ENCODE assay signal across 17 cellular contexts in the genomic region with DNA sequence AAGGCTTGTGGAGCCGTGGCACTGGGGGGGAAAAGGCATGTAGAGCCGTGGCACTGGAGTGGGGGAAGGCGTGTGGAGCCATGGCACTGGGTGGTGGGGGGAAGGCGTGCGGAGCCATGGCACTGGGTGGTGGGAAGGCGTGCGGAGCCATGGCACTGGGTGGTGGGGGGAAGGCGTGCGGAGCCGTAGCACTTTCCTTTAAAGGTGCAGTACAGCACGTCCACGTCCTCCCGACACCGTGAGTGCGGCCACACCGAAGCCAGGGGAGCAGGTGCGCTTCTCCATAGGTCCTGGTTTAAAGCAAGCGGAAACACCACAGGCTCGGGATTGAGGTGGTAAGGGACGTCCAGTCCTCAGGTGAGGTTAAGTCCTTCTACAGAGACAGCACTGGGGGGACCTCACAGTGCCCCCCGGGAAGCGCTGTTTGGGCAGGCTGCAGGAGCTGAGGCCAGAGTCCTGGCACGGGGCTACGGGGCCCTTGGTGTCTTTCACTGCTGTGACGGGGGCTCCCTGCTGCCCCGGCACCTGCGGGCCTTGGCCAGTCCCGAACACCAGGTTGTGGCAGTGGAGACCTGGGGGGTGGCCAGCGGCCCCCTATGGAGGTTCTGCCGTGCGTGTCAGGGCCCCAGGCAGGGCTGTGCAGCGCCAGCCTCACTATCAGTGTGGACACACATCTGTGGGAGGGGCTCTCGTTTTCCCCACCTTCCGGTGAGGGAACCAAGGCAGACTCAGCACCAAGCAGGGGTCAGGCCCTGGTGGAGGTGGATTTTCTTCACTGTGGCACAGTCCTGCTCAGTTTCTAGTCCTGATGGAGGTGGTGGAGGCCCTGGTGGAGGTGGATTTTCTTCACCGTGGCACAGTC.
DNase-seq lines count a peak whose midpoint lies in the region; ATAC-seq and TF ChIP-seq lines count a peak whose summit lies in the region.
"Had no signal": no experiment of that assay in that cellular context is flagged by ENCODE, and none has a peak within 500 bp of the region (broad histone marks: within the 10 kb centered on the region; RNA-seq: fewer than 3 reads in every experiment).

No MANE protein-coding gene starts in this region.

- H3K79me1 ChIP-seq in neuronal stem cell (ENCODE audit: low read depth, low read length), result peaks cover 2% of the 10 kb centered on the region

- ATAC-seq in natural killer cell treated with Interleukin-12 subunit alpha and Interleukin-12 subunit beta and Interleukin-15 and Interleukin-18, amount 100 ng/mL, for 72 hours, result peak; percentile 5 to 7
- ATAC-seq in natural killer cell, result no peak
- ATAC-seq in GM19324 (IDR thresholded peaks at IDR 0.05; ENCODE audit: low FRiP score, unreplicated experiment), result no peak
- ATAC-seq in GM23338, result no peak
- ATAC-seq: activated CD4-positive, alpha-beta T cell treated with anti-CD3 and anti-CD28 coated beads for 36 hours; naive thymus-derived CD4-positive, alpha-beta T cell had no signal

- H2BK5ac ChIP-seq in neuronal stem cell (ENCODE audit: low read length), result peak overlapping the region; percentile 63

- no peak overlapping the region for H3K14ac ChIP-seq in neuronal stem cell (ENCODE audit: low read length)

- H3K9me3 ChIP-seq in neuronal stem cell (replicated peaks in 1 of 2; ENCODE audit: control insufficient read depth in 2 of 2, insufficient read depth in 1 of 2, low read depth in 1 of 2, low read length in 2 of 2) (peaks cover 0 to 12% of the 10 kb centered on the region in 2 donors), MG63 (no peaks in the 10 kb centered on the region)

- H3K4me2 ChIP-seq in neuronal stem cell (ENCODE audit: insufficient read depth, low read length, poor library complexity, severe bottlenecking), result no peak overlapping the region
- no peak overlapping the region for H3K4me2 ChIP-seq in GM23338

- H3K27me3 Mint-ChIP-seq in natural killer cell treated with Interleukin-12 subunit alpha and Interleukin-12 subunit beta and Interleukin-15 and Interleukin-18, amount 100 ng/mL, for 72 hours, result peaks cover 3 to 7% of the 10 kb centered on the region in 2 donors
- H3K27me3 Mint-ChIP-seq in natural killer cell (ENCODE audit: low read depth in 2 of 2), result peaks cover 5 to 6% of the 10 kb centered on the region in 2 donors
- peaks cover 12% of the 10 kb centered on the region for H3K27me3 Mint-ChIP-seq in endothelial cell (ENCODE audit: unreplicated experiment)
- peaks cover 9% of the 10 kb centered on the region for H3K27me3 Mint-ChIP-seq in GM23338 (ENCODE audit: insufficient read depth, low read depth, poor library complexity)
- H3K27me3 Mint-ChIP-seq: activated CD4-positive, alpha-beta T cell treated with anti-CD3 and anti-CD28 coated beads for 36 hours; naive thymus-derived CD4-positive, alpha-beta T cell had no signal

- no peak overlapping the region for H3K27ac Mint-ChIP-seq in natural killer cell treated with Interleukin-12 subunit alpha and Interleukin-12 subunit beta and Interleukin-15 and Interleukin-18, amount 100 ng/mL, for 72 hours
- H3K27ac Mint-ChIP-seq in natural killer cell (no peak overlapping the region), endothelial cell (ENCODE audit: unreplicated experiment) (peak overlapping the region; percentile 36), GM23338 (no peak overlapping the region)
- H3K27ac Mint-ChIP-seq: activated CD4-positive, alpha-beta T cell treated with anti-CD3 and anti-CD28 coated beads for 36 hours; CD8-positive, alpha-beta memory T cell; naive thymus-derived CD4-positive, alpha-beta T cell had no signal

- no peak overlapping the region for H3K27ac ChIP-seq in neuronal stem cell (replicated peaks; ENCODE audit: low read length)
- H3K27ac ChIP-seq in GM23338 (ENCODE audit: low read depth), result no peak overlapping the region

- TF ChIP-seq CTCF in natural killer cell (IDR thresholded peaks at IDR 0.05), result no peak
- TF ChIP-seq CTCF in endothelial cell (IDR thresholded peaks at IDR 0.05; ENCODE audit: unreplicated experiment), result no peak
- no peak for TF ChIP-seq CTCF in GM23338 (conservative IDR thresholded peaks at IDR 0.05; ENCODE audit: low read depth in 2 of 2)

- H3F3A ChIP-seq in GM23338 (replicated peaks; ENCODE audit: low read depth), result peaks cover 12% of the 10 kb centered on the region

- H3K18ac ChIP-seq in neuronal stem cell (ENCODE audit: low read length), result peak overlapping the region; percentile 89

- H3K9ac ChIP-seq in neuronal stem cell (ENCODE audit: low read depth, low read length, poor library complexity), result no peak overlapping the region

- H4K20me1 ChIP-seq in GM23338 (replicated peaks; ENCODE audit: insufficient read depth), result no peaks in the 10 kb centered on the region

- H3K9me3 Mint-ChIP-seq in natural killer cell treated with Interleukin-12 subunit alpha and Interleukin-12 subunit beta and Interleukin-15 and Interleukin-18, amount 100 ng/mL, for 72 hours, result no peaks in the 10 kb centered on the region
- H3K9me3 Mint-ChIP-seq in natural killer cell (no peaks in the 10 kb centered on the region), endothelial cell (ENCODE audit: unreplicated experiment) (no peaks in the 10 kb centered on the region), GM23338 (no peaks in the 10 kb centered on the region; the same call in 2 of the 3 replicates)
- H3K9me3 Mint-ChIP-seq: CD8-positive, alpha-beta memory T cell had no signal

- no peak overlapping the region for H2AFZ ChIP-seq in neuronal stem cell (ENCODE audit: low read length)
- no peak overlapping the region for H2AFZ ChIP-seq in GM23338

- no peak overlapping the region for H2BK120ac ChIP-seq in neuronal stem cell (ENCODE audit: low read depth, low read length)

- peak; percentile 59 for DNase-seq in natural killer cell treated with Interleukin-12 subunit alpha and Interleukin-12 subunit beta and Interleukin-15 and Interleukin-18, amount 100 ng/mL, for 72 hours (ENCODE audit: low spot score)
- DNase-seq in natural killer cell, result no peak
- DNase-seq in endothelial cell (ENCODE audit: low spot score), result no peak
- no peak for DNase-seq in neuronal stem cell (ENCODE audit: low spot score)
- no peak for DNase-seq in NCI-H1417 (lab: John Stamatoyannopoulos, UW)
- DNase-seq in MG63, result no peak
- DNase-seq in GM23338 (ENCODE audit: low spot score), result no peak
- DNase-seq: activated CD4-positive, alpha-beta T cell treated with anti-CD3 and anti-CD28 coated beads for 36 hours; activated gamma-delta T cell; mammary epithelial cell; naive thymus-derived CD4-positive, alpha-beta T cell; NCI-H2029; NCI-H510A; stimulated activated CD4-positive, alpha-beta T cell treated with anti-CD3 and anti-CD28 coated beads, Interleukin-12 subunit alpha, Interleukin-12 subunit beta, amount 100 ng/mL, for 4 hours; T1000 had no signal

- H3K36me3 ChIP-seq in neuronal stem cell (replicated peaks in 1 of 2; ENCODE audit: control insufficient read depth in 2 of 2, insufficient read depth in 2 of 2, low read length in 2 of 2) (peaks cover 0 to 3% of the 10 kb centered on the region in 2 donors), MG63 (no peaks in the 10 kb centered on the region), GM23338 (ENCODE audit: insufficient read depth) (no peaks in the 10 kb centered on the region)

- peak overlapping the region; percentile 41 for H4K91ac ChIP-seq in neuronal stem cell (ENCODE audit: low read depth, low read length, poor library complexity)

- no peak overlapping the region for H2BK12ac ChIP-seq in neuronal stem cell (ENCODE audit: low read length)

- no peak overlapping the region for H4K8ac ChIP-seq in neuronal stem cell (ENCODE audit: low read depth, low read length)

- H3K79me2 ChIP-seq in GM23338 (replicated peaks; ENCODE audit: insufficient read depth), result no peaks in the 10 kb centered on the region

- intact Hi-C loops in natural killer cell (cut with micrococcal nuclease), result loop anchor here (2.0 kb wide), 1 partner anchor 62 kb away; no protein-coding TSS in a partner anchor

- H3K4ac ChIP-seq in neuronal stem cell (ENCODE audit: low read length), result no peak overlapping the region

- peak overlapping the region; percentile 48 for H2AK5ac ChIP-seq in neuronal stem cell (ENCODE audit: low read depth, low read length)

- WGBS in neuronal stem cell (ENCODE audit: extremely low coverage in 2 of 2, insufficient read length in 2 of 2, insufficient replicate concordance in 1 of 2), 2 donors, result no CpG with 5 or more reads among the region's 35 CpGs

- H3K4me1 Mint-ChIP-seq in natural killer cell treated with Interleukin-12 subunit alpha and Interleukin-12 subunit beta and Interleukin-15 and Interleukin-18, amount 100 ng/mL, for 72 hours (ENCODE audit: low read depth in 2 of 2), result no peaks in the 10 kb centered on the region
- H3K4me1 Mint-ChIP-seq in natural killer cell (no peaks in the 10 kb centered on the region), endothelial cell (ENCODE audit: unreplicated experiment) (peaks cover 12% of the 10 kb centered on the region), GM23338 (peaks cover 15% of the 10 kb centered on the region)
- H3K4me1 Mint-ChIP-seq: activated CD4-positive, alpha-beta T cell treated with anti-CD3 and anti-CD28 coated beads for 36 hours; CD8-positive, alpha-beta memory T cell had no signal

- H3K27me3 ChIP-seq in neuronal stem cell (ENCODE audit: control insufficient read depth in 3 of 3, insufficient read depth in 3 of 3, low read depth in 1 of 3, low read length in 3 of 3) (peaks cover 0 to 9% (median 2%) of the 10 kb centered on the region in 3 experiments), MG63 (no peaks in the 10 kb centered on the region), GM23338 (ENCODE audit: insufficient read depth) (no peaks in the 10 kb centered on the region)

- no peaks in the 10 kb centered on the region for H3K36me3 Mint-ChIP-seq in natural killer cell treated with Interleukin-12 subunit alpha and Interleukin-12 subunit beta and Interleukin-15 and Interleukin-18, amount 100 ng/mL, for 72 hours
- H3K36me3 Mint-ChIP-seq in natural killer cell (no peaks in the 10 kb centered on the region), endothelial cell (ENCODE audit: low read depth, unreplicated experiment) (no peaks in the 10 kb centered on the region), GM23338 (ENCODE audit: low read depth) (no peaks in the 10 kb centered on the region)
- H3K36me3 Mint-ChIP-seq: CD8-positive, alpha-beta memory T cell; naive thymus-derived CD4-positive, alpha-beta T cell had no signal

- H3K4me3 ChIP-seq in neuronal stem cell (ENCODE audit: low read length in 2 of 2) (no peak overlapping the region), MG63 (no peak overlapping the region), GM23338 (no peak overlapping the region)

- H3K4me1 ChIP-seq in neuronal stem cell (ENCODE audit: control insufficient read depth in 2 of 2, insufficient read depth in 1 of 2, low read depth in 1 of 2, low read length in 2 of 2) (peaks cover 6 to 26% of the 10 kb centered on the region in 2 donors), GM23338 (ENCODE audit: insufficient read depth) (peaks cover 6% of the 10 kb centered on the region; the same call in 1 of the 2 replicates)

- H3K4me3 Mint-ChIP-seq in natural killer cell treated with Interleukin-12 subunit alpha and Interleukin-12 subunit beta and Interleukin-15 and Interleukin-18, amount 100 ng/mL, for 72 hours, result no peak overlapping the region
- no peak overlapping the region for H3K4me3 Mint-ChIP-seq in natural killer cell
- peak overlapping the region; percentile 60 for H3K4me3 Mint-ChIP-seq in endothelial cell (ENCODE audit: unreplicated experiment)
- H3K4me3 Mint-ChIP-seq in GM23338, result no peak overlapping the region
- H3K4me3 Mint-ChIP-seq: activated CD4-positive, alpha-beta T cell treated with anti-CD3 and anti-CD28 coated beads for 36 hours; CD8-positive, alpha-beta memory T cell; naive thymus-derived CD4-positive, alpha-beta T cell had no signal

- H3K9me2 ChIP-seq in GM23338 (ENCODE audit: insufficient read depth), result no peaks in the 10 kb centered on the region

- H2BK15ac ChIP-seq in neuronal stem cell (ENCODE audit: low read length), result peak overlapping the region; percentile 87

- H3K23ac ChIP-seq in neuronal stem cell (ENCODE audit: low read depth, low read length, poor library complexity), result peak overlapping the region; percentile 13

Comparison
In these comparisons a context has a peak if more than half of its experiments do, and no peak if none do; other contexts are left out.
1. ATAC-seq: peak in natural killer cell treated with Interleukin-12 subunit alpha and Interleukin-12 subunit beta and Interleukin-15 and Interleukin-18, amount 100 ng/mL, for 72 hours (2 of 2); none in natural killer cell (0 of 3), GM19324 (single experiment) and GM23338 (single experiment).